ENCODE assay signal across 23 cellular contexts in the genomic region with DNA sequence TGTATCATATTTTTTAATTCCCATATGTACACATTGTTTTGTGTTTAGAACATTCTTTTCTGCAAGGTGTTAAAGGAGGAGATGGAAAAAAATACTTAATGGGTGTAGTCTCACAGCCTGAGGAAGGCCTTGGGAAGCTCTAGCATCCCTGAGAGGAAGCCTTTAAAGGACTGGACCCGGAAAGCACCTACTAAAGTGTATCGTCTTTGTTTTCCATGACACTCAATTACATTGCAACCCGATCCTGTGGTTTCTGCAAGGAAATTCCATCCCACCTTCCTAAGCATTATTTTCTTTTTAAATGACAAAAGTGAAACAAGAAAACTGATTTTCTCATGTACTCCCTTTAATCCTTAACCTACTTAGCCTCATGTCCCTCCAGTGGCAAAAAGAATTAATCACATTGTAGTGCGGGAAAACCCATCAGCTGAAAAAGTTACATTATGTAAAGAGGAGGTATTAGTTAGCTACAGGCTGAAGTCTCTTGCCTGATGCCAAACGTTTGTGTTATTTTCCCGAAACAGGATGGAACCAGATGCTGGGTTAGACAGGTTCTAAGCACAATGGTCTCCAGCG.
DNase-seq lines count a peak whose midpoint lies in the region; TF ChIP-seq lines count a peak whose summit lies in the region.
"Had no signal": no experiment of that assay in that cellular context is flagged by ENCODE, and none has a peak within 500 bp of the region (broad histone marks: within the 10 kb centered on the region; RNA-seq: fewer than 3 reads in every experiment).

No MANE protein-coding gene starts in this region.

- in situ Hi-C loops in HAP-1 (cut with MboI; ENCODE audit: low sequenced_read_pairs), result no loop called here
- in situ Hi-C loops in ACHN (cut with HindIII; ENCODE audit: low pct_ligation_motif_present, low pct_unique_long_range_greater_than_20kb, low sequenced_read_pairs), result no loop called here

- DNase-seq in HAP-1 (ENCODE audit: low spot score in 2 of 2), result peak; percentile 24 to 61
- DNase-seq in NCI-H82 treated with DMSO at 0.1 percent for 48 hours (lab: John Stamatoyannopoulos, UW; ENCODE audit: unreplicated experiment), result peak; percentile 8
- no peak for DNase-seq in chondrocyte (ENCODE audit: low spot score)
- peak; percentile 21 for DNase-seq in renal cortical epithelial cell (ENCODE audit: low read depth)
- DNase-seq in ACHN, result no peak
- no peak for DNase-seq in A673 (ENCODE audit: low spot score)
- DNase-seq in activated naive CD4-positive, alpha-beta T cell treated with Interleukin-2 at 50 U/mL for 16 hours, result no peak
- DNase-seq in BE2C, result no peak
- DNase-seq: Calu3; CD8-positive, alpha-beta T cell; GF-D8; Kasumi-1; MM.1S; NCI-H1092 treated with DMSO at 0.1 percent for 48 hours; NCI-H146; NCI-H2029 treated with DMSO at 0.1 percent for 48 hours; NCI-H524; PC-3; SIG-M5; T-helper 17 cell had no signal

- H3K4me1 Mint-ChIP-seq in chondrocyte (ENCODE audit: low read depth), result no peaks in the 10 kb centered on the region
- H3K4me1 Mint-ChIP-seq: IgD-negative memory B cell had no signal

- no peak overlapping the region for H3K27ac Mint-ChIP-seq in chondrocyte (ENCODE audit: unreplicated experiment)
- H3K27ac Mint-ChIP-seq: CD8-positive, alpha-beta T cell; IgD-negative memory B cell; T-helper 17 cell had no signal

- H3K27me3 ChIP-seq in HAP-1 (ENCODE audit: low read depth) (0 out of 2 replicates have a peak, but pooled peaks cover 3% of the 10 kb centered on the region), A673 (replicated peaks; ENCODE audit: insufficient read depth, low read depth, low read length, poor library complexity) (no peaks in the 10 kb centered on the region), BE2C (peaks cover 4% of the 10 kb centered on the region; the same call in 1 of the 2 replicates)

- H3K4me3 ChIP-seq in HAP-1 (no peak overlapping the region), A673 (ENCODE audit: low read depth, low read length, poor library complexity, severe bottlenecking) (no peak overlapping the region), BE2C (ENCODE audit: low read depth, low read length) (no peak overlapping the region)

- peak; percentile 18 for TF ChIP-seq CTCF in chondrocyte (IDR thresholded peaks at IDR 0.05)
- no peak for TF ChIP-seq CTCF in A673 (conservative IDR thresholded peaks at IDR 0.05; ENCODE audit: low read depth, low read length)
- TF ChIP-seq CTCF in BE2C (IDR thresholded peaks at IDR 0.05; ENCODE audit: low read depth, low read length), result no peak

- H3K27me3 Mint-ChIP-seq in chondrocyte (ENCODE audit: low read depth), result peaks cover 34% of the 10 kb centered on the region

- H3K27ac ChIP-seq in A673 (ENCODE audit: low read depth, low read length, poor library complexity, severe bottlenecking), result no peak overlapping the region
- H3K27ac ChIP-seq: HL-60, RWPE1 had no signal

- intact Hi-C loops in A673 (cut with micrococcal nuclease; ENCODE audit: unreplicated experiment), result no loop called here

- H3K36me3 Mint-ChIP-seq in chondrocyte (ENCODE audit: low read depth), result no peaks in the 10 kb centered on the region
- H3K36me3 Mint-ChIP-seq: CD8-positive, alpha-beta T cell; IgD-negative memory B cell had no signal

- peaks cover 4% of the 10 kb centered on the region for H3K9me3 Mint-ChIP-seq in chondrocyte (ENCODE audit: low read depth)
- H3K9me3 Mint-ChIP-seq: CD8-positive, alpha-beta T cell; IgD-negative memory B cell had no signal

- H3K4me1 ChIP-seq in HAP-1 (peaks cover 9% of the 10 kb centered on the region), A673 (ENCODE audit: insufficient read depth, low read length, poor library complexity, severe bottlenecking) (no peaks in the 10 kb centered on the region), BE2C (no peaks in the 10 kb centered on the region)

- no peaks in the 10 kb centered on the region for H3K9me3 ChIP-seq in HAP-1
- no peaks in the 10 kb centered on the region for H3K9me3 ChIP-seq in A673 (ENCODE audit: low read depth, low read length, poor library complexity, severe bottlenecking)
- no peaks in the 10 kb centered on the region for H3K9me3 ChIP-seq in BE2C

- CTCF ChIA-PET in A673 (lab: Charles Lee), result no interaction called here

- H3K36me3 ChIP-seq in HAP-1 (replicated peaks), result no peaks in the 10 kb centered on the region
- H3K36me3 ChIP-seq in A673 (ENCODE audit: insufficient read depth, low read length, poor library complexity, severe bottlenecking), result no peaks in the 10 kb centered on the region
- no peaks in the 10 kb centered on the region for H3K36me3 ChIP-seq in BE2C

- no peak overlapping the region for H3K4me3 Mint-ChIP-seq in chondrocyte (ENCODE audit: unreplicated experiment)
- H3K4me3 Mint-ChIP-seq: CD8-positive, alpha-beta T cell; IgD-negative memory B cell; T-helper 17 cell had no signal

- BruUV-seq in A673 (replicated peaks; lab: Mats Ljungman, UMichigan), result no TSS peak

- POLR2A ChIA-PET in A673 (lab: Charles Lee; ENCODE audit: low non-redundant PET), result no interaction called here

Comparison
In these comparisons a context has a peak if more than half of its experiments do, and no peak if none do; other contexts are left out.
1. DNase-seq: peak in HAP-1 (2 of 2), NCI-H82 treated with DMSO at 0.1 percent for 48 hours (single experiment) and renal cortical epithelial cell (single experiment); none in chondrocyte (single experiment), ACHN (single experiment), A673 (single experiment), activated naive CD4-positive, alpha-beta T cell treated with Interleukin-2 at 50 U/mL for 16 hours (single experiment) and BE2C (single experiment).